In the genomic region with DNA sequence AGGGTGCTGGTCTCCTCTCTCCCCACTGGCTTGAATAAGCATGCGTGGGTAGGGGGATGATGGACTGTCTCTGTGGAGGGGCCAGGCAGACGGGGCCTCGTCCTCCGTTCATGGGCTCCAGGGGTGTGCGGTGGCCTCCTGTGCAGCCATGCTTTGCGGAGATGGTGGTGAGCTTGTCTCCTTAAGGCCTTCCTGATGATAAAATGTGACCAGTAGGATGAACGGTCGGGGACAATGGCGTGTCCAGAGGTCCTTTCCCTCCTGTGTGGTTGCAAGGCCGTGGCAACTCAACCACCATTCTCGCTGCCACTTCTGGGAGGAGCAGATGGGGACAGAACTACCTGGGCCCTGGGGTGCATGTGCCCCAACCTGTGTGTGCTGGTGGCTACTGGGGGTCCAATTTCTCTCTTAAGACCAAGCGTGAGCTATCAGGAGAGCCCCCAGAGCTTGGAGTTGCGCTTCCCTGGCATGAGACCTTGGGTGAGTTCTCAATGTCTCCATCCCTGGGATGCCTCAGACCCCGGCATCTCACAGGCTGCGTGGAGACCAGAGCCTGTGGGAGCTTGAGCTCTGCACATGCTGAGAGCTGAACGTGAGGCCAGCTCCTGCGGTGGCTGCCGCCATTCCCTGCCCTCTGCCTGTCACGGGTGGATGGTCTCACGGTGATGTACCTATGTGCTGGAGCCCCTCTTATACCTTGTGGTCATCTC, we compare ENCODE assay signal across 25 cellular contexts.
"Had no signal": no experiment of that assay in that cellular context is flagged by ENCODE, and none has a peak within 500 bp of the region (broad histone marks: within the 10 kb centered on the region; RNA-seq: fewer than 3 reads in every experiment).

No MANE protein-coding gene starts in this region.

- H3K27me3 ChIP-seq: breast epithelium, gastroesophageal sphincter, ovary, testis, uterus had no signal

- H3K4me1 ChIP-seq: breast epithelium, prostate gland, uterus had no signal

- H3K36me3 ChIP-seq: breast epithelium, ovary, prostate gland, uterus had no signal

- H3K4me3 ChIP-seq: breast epithelium, coronary artery, gastroesophageal sphincter, ovary, prostate gland, smooth muscle cell, testis, uterus had no signal

- ATAC-seq: activated CD8-positive, alpha-beta T cell treated with anti-CD3 and anti-CD28 coated beads for 36 hours; activated T-cell treated with anti-CD3 and anti-CD28 coated beads, Interleukin-2, amount 50 U/mL, for 4 hours; activated T-helper 17 cell treated with anti-CD3 and anti-CD28 coated beads, Interleukin-2, amount 50 U/mL, for 72 hours; effector memory CD8-positive, alpha-beta T cell; gastroesophageal sphincter; naive thymus-derived CD8-positive, alpha-beta T cell; SK-N-SH treated with all-trans-retinoic acid at 6 μM for 48 hours; WTC11 had no signal

- FAIRE-seq: keratinocyte had no signal

- DNase-seq: activated CD4-positive, alpha-beta T cell treated with anti-CD3 and anti-CD28 coated beads for 1 hour; activated CD4-positive, alpha-beta T cell treated with anti-CD3 and anti-CD28 coated beads, Interleukin-2, amount 50 U/mL, for 1 hour; activated CD8-positive, alpha-beta T cell treated with anti-CD3 and anti-CD28 coated beads for 36 hours; activated gamma-delta T cell treated with Interleukin-2 at 50 U/mL for 16 hours; activated naive CD4-positive, alpha-beta T cell treated with anti-CD3 and anti-CD28 coated beads, Interleukin-2, amount 50 U/mL, for 16 hours; activated T-cell treated with anti-CD3 and anti-CD28 coated beads, Interleukin-2, amount 50 U/mL, for 4 hours; amniotic stem cell; effector memory CD8-positive, alpha-beta T cell; erythroblast; hippocampal formation; stimulated activated naive CD4-positive, alpha-beta T cell; T-helper 2 cell; testis; uterus had no signal

- H3K9me3 ChIP-seq: breast epithelium, gastroesophageal sphincter, ovary, prostate gland, testis, uterus had no signal

- H3K27ac ChIP-seq: breast epithelium, coronary artery, ovary, prostate gland, testis, uterus had no signal
